ENCODE assay signal across 27 cellular contexts in the genomic region with DNA sequence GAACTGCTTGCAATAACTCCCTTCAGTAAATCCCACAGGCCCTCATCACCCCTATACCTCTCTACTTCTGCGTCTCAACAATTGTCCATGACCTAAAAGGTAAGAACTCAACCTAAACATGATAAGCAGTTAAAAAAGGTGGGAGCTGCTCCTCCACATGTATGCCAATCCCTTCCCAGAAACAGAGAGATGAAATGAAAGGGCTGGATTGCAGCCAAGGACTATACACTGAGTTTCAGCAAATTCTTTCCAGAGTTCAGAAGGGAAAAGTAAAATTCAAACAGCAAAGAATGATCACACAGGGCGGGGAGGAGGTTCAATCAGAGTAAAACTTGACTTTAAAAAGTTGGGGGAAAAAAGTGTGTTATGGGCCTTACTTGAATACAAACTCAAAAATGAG. TPM values are rescaled to one million over a fixed set of nuclear protein-coding genes. Genes with fewer than 3 reads are reported as not detected.
DNase-seq lines count a peak whose midpoint lies in the region; ATAC-seq, FAIRE-seq and TF ChIP-seq lines count a peak whose summit lies in the region.
"Had no signal": no experiment of that assay in that cellular context is flagged by ENCODE, and none has a peak within 500 bp of the region (broad histone marks: within the 10 kb centered on the region; RNA-seq: fewer than 3 reads in every experiment).

No MANE protein-coding gene starts in this region.

- H3K9me2 ChIP-seq in GM23338 (ENCODE audit: insufficient read depth): no peaks in the 10 kb centered on the region

- DNase-seq in GM23338 (ENCODE audit: low spot score) (no peak), RCC 7860 (ENCODE audit: low spot score) (no peak), fibroblast of lung (ENCODE audit: low read depth in 2 of 2) (peak in 1 of 2 donors; percentile 53), osteocyte (ENCODE audit: extremely low spot score, unreplicated experiment) (no peak), pons (ENCODE audit: low spot score) (no peak), ovary (no peak), HuH-7 (ENCODE audit: low spot score) (no peak)
- no peak for DNase-seq in activated naive CD4-positive, alpha-beta T cell treated with anti-CD3 and anti-CD28 coated beads, Interleukin-2, amount 50 U/mL, for 16 hours
- DNase-seq: activated CD4-positive, alpha-beta T cell treated with anti-CD3 and anti-CD28 coated beads, Interleukin-2, amount 10 ng/mL, durations not matched to agents 24 days and 14 days; activated CD8-positive, alpha-beta memory T cell treated with anti-CD3 and anti-CD28 coated beads, Interleukin-2, amount 50 U/mL, for 4 hours; CD8-positive, alpha-beta T cell; DMS53; dorsolateral prefrontal cortex; Karpas-422; NCI-H1092 treated with DMSO at 0.1 percent for 48 hours; NCI-H2107; PC-3; SHP77 treated with DMSO at 0.1 percent for 48 hours; stimulated activated naive CD4-positive, alpha-beta T cell; T-cell had no signal

- 0 out of 2 replicates have a peak overlapping the region, but pooled peaks have one; percentile 17 for H3K4me2 ChIP-seq in GM23338
- peak overlapping the region; percentile 18 for H3K4me2 ChIP-seq in fibroblast of lung (ENCODE audit: extremely low read depth, insufficient read depth, low read length)

- peaks cover 20% of the 10 kb centered on the region for H3K4me1 Mint-ChIP-seq in GM23338
- H3K4me1 Mint-ChIP-seq in osteocyte (ENCODE audit: unreplicated experiment): peaks cover 64% of the 10 kb centered on the region
- H3K4me1 Mint-ChIP-seq: activated CD4-positive, alpha-beta T cell treated with anti-CD3 and anti-CD28 coated beads, Interleukin-2, amount 10 ng/mL, durations not matched to agents 24 days and 14 days; T-cell had no signal

- no peaks in the 10 kb centered on the region for H3F3A ChIP-seq in GM23338 (replicated peaks; ENCODE audit: low read depth)

- H3K4me3 Mint-ChIP-seq in GM23338: no peak overlapping the region
- no peak overlapping the region for H3K4me3 Mint-ChIP-seq in osteocyte (ENCODE audit: unreplicated experiment)
- H3K4me3 Mint-ChIP-seq: activated CD4-positive, alpha-beta T cell treated with anti-CD3 and anti-CD28 coated beads, Interleukin-2, amount 10 ng/mL, durations not matched to agents 24 days and 14 days; CD8-positive, alpha-beta T cell; natural killer cell treated with Interleukin-12 subunit alpha and Interleukin-12 subunit beta and Interleukin-15 and Interleukin-18, amount 100 ng/mL, for 72 hours; T-cell had no signal

- H4K20me1 ChIP-seq in GM23338 (replicated peaks; ENCODE audit: insufficient read depth) (no peaks in the 10 kb centered on the region), fibroblast of lung (ENCODE audit: control insufficient read depth, extremely low read depth, insufficient read depth, low read length) (no peaks in the 10 kb centered on the region)

- H3K9me3 Mint-ChIP-seq in GM23338: no peaks in the 10 kb centered on the region; the same call in 2 of the 3 replicates
- no peaks in the 10 kb centered on the region for H3K9me3 Mint-ChIP-seq in osteocyte (ENCODE audit: unreplicated experiment)
- H3K9me3 Mint-ChIP-seq: activated CD4-positive, alpha-beta T cell treated with anti-CD3 and anti-CD28 coated beads, Interleukin-2, amount 10 ng/mL, durations not matched to agents 24 days and 14 days; activated T-helper 2 cell treated with anti-CD3 and anti-CD28 coated beads, Interferon-gamma antibody, Interleukin-2, Interleukin-4, amounts not matched to agents 10 μg/mL and 5 μg/mL and 100 μg/mL, durations not matched to agents 14 hours and 24 hours and 36 hours; CD8-positive, alpha-beta T cell had no signal

- no peak overlapping the region for H3K9ac ChIP-seq in fibroblast of lung (ENCODE audit: insufficient read depth, low read length)

- 0 out of 2 replicates have a peak overlapping the region, but pooled peaks have one; percentile 39 for H3K27ac ChIP-seq in GM23338 (ENCODE audit: low read depth)
- no peak overlapping the region for H3K27ac ChIP-seq in fibroblast of lung (ENCODE audit: insufficient read depth, low read length)
- no peak overlapping the region for H3K27ac ChIP-seq in ovary
- H3K27ac ChIP-seq: dorsolateral prefrontal cortex, epithelial cell of prostate, prostate gland, skin epidermis, tibial nerve had no signal

- no peak overlapping the region for H2AFZ ChIP-seq in GM23338
- no peak overlapping the region for H2AFZ ChIP-seq in fibroblast of lung (ENCODE audit: low read length)

- H3K79me2 ChIP-seq in GM23338 (replicated peaks; ENCODE audit: insufficient read depth) (peaks cover 65% of the 10 kb centered on the region), fibroblast of lung (ENCODE audit: control insufficient read depth, insufficient read depth, low read length) (peaks cover 2% of the 10 kb centered on the region)

- H3K9me3 ChIP-seq in fibroblast of lung (ENCODE audit: control insufficient read depth, insufficient read depth, low read depth, low read length): no peaks in the 10 kb centered on the region
- H3K9me3 ChIP-seq in ovary: no peaks in the 10 kb centered on the region
- H3K9me3 ChIP-seq: prostate gland, tibial nerve had no signal

- TF ChIP-seq CTCF in GM23338 (conservative IDR thresholded peaks at IDR 0.05; ENCODE audit: low read depth in 2 of 2) (no peak), fibroblast of lung (conservative IDR thresholded peaks at IDR 0.05 in 1 of 2, IDR thresholded peaks at IDR 0.05 in 1 of 2; ENCODE audit: low read depth in 1 of 2, low read length in 2 of 2) (no peak), osteocyte (IDR thresholded peaks at IDR 0.05) (no peak), ovary (IDR thresholded peaks at IDR 0.05) (no peak)

- H3K4me3 ChIP-seq in GM23338: no peak overlapping the region
- H3K4me3 ChIP-seq in fibroblast of lung (replicated peaks in 1 of 4; ENCODE audit: control extremely low read depth in 1 of 4, insufficient read depth in 1 of 4, low read depth in 3 of 4, low read length in 4 of 4): no peak overlapping the region
- no peak overlapping the region for H3K4me3 ChIP-seq in ovary
- H3K4me3 ChIP-seq: dorsolateral prefrontal cortex, GM12878, prostate gland, skin epidermis, tibial nerve had no signal

- TF ChIP-seq POLR2A in ovary (IDR thresholded peaks at IDR 0.05): no peak

- H3K36me3 ChIP-seq in GM23338 (ENCODE audit: insufficient read depth) (no peaks in the 10 kb centered on the region), fibroblast of lung (ENCODE audit: control insufficient read depth, insufficient read depth, low read length) (no peaks in the 10 kb centered on the region), ovary (no peaks in the 10 kb centered on the region)
- H3K36me3 ChIP-seq: prostate gland, tibial nerve had no signal

- peak; percentile 54 for FAIRE-seq in RCC 7860 (lab: Jason Lieb, UNC)
- FAIRE-seq: GM12878 had no signal

- H3K27ac Mint-ChIP-seq in GM23338: peak overlapping the region; percentile 82
- peak overlapping the region; percentile 90 for H3K27ac Mint-ChIP-seq in osteocyte (ENCODE audit: unreplicated experiment)
- H3K27ac Mint-ChIP-seq: activated CD4-positive, alpha-beta T cell treated with anti-CD3 and anti-CD28 coated beads, Interleukin-2, amount 10 ng/mL, durations not matched to agents 24 days and 14 days; activated T-helper 2 cell treated with anti-CD3 and anti-CD28 coated beads, Interferon-gamma antibody, Interleukin-2, Interleukin-4, amounts not matched to agents 10 μg/mL and 5 μg/mL and 100 μg/mL, durations not matched to agents 14 hours and 24 hours and 36 hours; CD8-positive, alpha-beta T cell; natural killer cell treated with Interleukin-12 subunit alpha and Interleukin-12 subunit beta and Interleukin-15 and Interleukin-18, amount 100 ng/mL, for 72 hours; T-cell had no signal

- intact Hi-C loops in ovary (cut with DNase I): no loop called here

- WGBS in ovary, 3 donors: 38 to 80% (median 78%) methylated on average over 2 of the region's 2 CpGs

- peaks cover 5% of the 10 kb centered on the region; the same call in 2 of the 3 replicates for H3K36me3 Mint-ChIP-seq in GM23338 (ENCODE audit: low read depth)
- no peaks in the 10 kb centered on the region for H3K36me3 Mint-ChIP-seq in osteocyte (ENCODE audit: unreplicated experiment)
- H3K36me3 Mint-ChIP-seq: CD8-positive, alpha-beta T cell; natural killer cell treated with Interleukin-12 subunit alpha and Interleukin-12 subunit beta and Interleukin-15 and Interleukin-18, amount 100 ng/mL, for 72 hours; T-cell had no signal

- H3K27me3 Mint-ChIP-seq in GM23338 (ENCODE audit: insufficient read depth, low read depth, poor library complexity) (no peaks in the 10 kb centered on the region), osteocyte (ENCODE audit: unreplicated experiment) (no peaks in the 10 kb centered on the region)
- H3K27me3 Mint-ChIP-seq: activated CD4-positive, alpha-beta T cell treated with anti-CD3 and anti-CD28 coated beads, Interleukin-2, amount 10 ng/mL, durations not matched to agents 24 days and 14 days; natural killer cell treated with Interleukin-12 subunit alpha and Interleukin-12 subunit beta and Interleukin-15 and Interleukin-18, amount 100 ng/mL, for 72 hours had no signal

- TF ChIP-seq EP300 in ovary (IDR thresholded peaks at IDR 0.05): no peak

- no peaks in the 10 kb centered on the region for H3K27me3 ChIP-seq in GM23338 (ENCODE audit: insufficient read depth)
- no peaks in the 10 kb centered on the region for H3K27me3 ChIP-seq in fibroblast of lung (ENCODE audit: control insufficient read depth, insufficient read depth, low read length)
- H3K27me3 ChIP-seq in ovary: no peaks in the 10 kb centered on the region
- H3K27me3 ChIP-seq: dorsolateral prefrontal cortex, tibial nerve had no signal

- H3K4me1 ChIP-seq in GM23338 (ENCODE audit: insufficient read depth) (peaks cover 22% of the 10 kb centered on the region), fibroblast of lung (ENCODE audit: control insufficient read depth, extremely low read depth, insufficient read depth, low read length) (peaks cover 6% of the 10 kb centered on the region), ovary (ENCODE audit: insufficient read depth) (peaks cover 8% of the 10 kb centered on the region)
- H3K4me1 ChIP-seq: prostate gland had no signal

- ATAC-seq in GM23338: no peak
- ATAC-seq: CD8-positive, alpha-beta T cell; GM12878; natural killer cell treated with Interleukin-12 subunit alpha and Interleukin-12 subunit beta and Interleukin-15 and Interleukin-18, amount 100 ng/mL, for 72 hours; PC-3; T-cell had no signal

RNA-seq across cellular contexts. Expression of gene PLOD2, which starts 27.5 kb away (rescaled TPM):
- total RNA-seq in GM23338 (2014; rRNA removed; shearing (Covaris generic)): 30.5 and 31.7 TPM in 2 replicates
- polyA plus RNA-seq in GM23338 (2016; fragmentation: Nextera tagmentation; extraction: Ambion mirVana) (19.3 and 26.7 TPM in 2 replicates), fibroblast of lung (38.1 and 91.8 TPM in 2 replicates), ovary (10 to 100 TPM; 29.6 to 39.6 TPM)
- total RNA-seq in fibroblast of lung (85.8 and 114 TPM in 2 replicates), osteocyte (96.1 and 97.1 TPM in 2 replicates), ovary (10 to 100 TPM; 32.7 to 65.4 (median 41.3) TPM)
- polyA plus RNA-seq in fibroblast of lung (2012): 41.3 and 81.0 TPM in 2 replicates
- polyA minus RNA-seq in fibroblast of lung (ENCODE audit: low replicate concordance): 2.0 and 9.5 TPM in 2 replicates
- total RNA-seq: CD8-positive, alpha-beta T cell had no signal
